In the genomic region with DNA sequence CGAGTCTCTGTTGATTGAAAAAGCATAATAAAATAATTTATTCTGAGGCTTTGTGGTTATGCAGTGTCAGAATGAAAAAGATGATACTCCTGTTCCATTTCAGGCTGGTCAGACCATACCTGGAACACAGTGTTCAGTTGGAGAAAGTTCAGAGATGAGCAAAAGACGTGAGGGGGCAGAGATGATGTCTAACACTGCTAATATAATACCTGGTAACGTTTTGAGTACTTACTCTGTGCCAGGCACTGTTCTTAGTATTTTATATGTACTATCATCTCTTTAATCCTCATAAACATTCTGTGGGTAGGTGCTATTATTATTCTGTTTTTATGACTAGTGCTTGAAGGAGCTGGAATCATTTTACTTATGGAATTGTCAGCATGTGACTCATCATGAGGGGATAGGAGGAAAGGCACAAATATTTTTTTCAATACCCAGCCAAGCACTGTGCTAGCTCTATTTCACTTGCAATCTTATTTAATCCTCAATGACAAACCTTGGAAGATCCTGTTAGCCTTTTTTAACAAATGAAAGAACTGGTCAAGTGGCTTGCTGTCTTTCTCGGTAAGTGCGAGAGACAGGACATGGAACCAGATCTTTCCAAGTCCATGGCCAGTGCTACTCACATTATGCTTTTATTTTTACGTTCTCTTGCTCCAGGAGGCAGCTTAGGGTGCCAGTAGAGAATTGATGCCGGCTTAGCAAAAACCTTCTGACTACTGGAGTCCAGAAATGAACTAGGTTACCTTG, we compare ENCODE assay signal across 8 cellular contexts. TPM values are rescaled to one million over a fixed set of nuclear protein-coding genes. Genes with fewer than 3 reads are reported as not detected.
DNase-seq lines count a peak whose midpoint lies in the region; ATAC-seq lines count a peak whose summit lies in the region.

No MANE protein-coding gene starts in this region.

- H3K27ac Mint-ChIP-seq in activated naive CD8-positive, alpha-beta T cell treated with anti-CD3 and anti-CD28 coated beads, Interleukin-2, amount 50 U/mL, for 24 hours = peak overlapping the region; percentile 97

- no peaks in the 10 kb centered on the region for H3K27me3 Mint-ChIP-seq in activated naive CD8-positive, alpha-beta T cell treated with anti-CD3 and anti-CD28 coated beads, Interleukin-2, amount 50 U/mL, for 24 hours

- peaks cover 13% of the 10 kb centered on the region for H3K9me3 Mint-ChIP-seq in activated naive CD8-positive, alpha-beta T cell treated with anti-CD3 and anti-CD28 coated beads, Interleukin-2, amount 50 U/mL, for 24 hours

- H3K36me3 Mint-ChIP-seq in activated naive CD8-positive, alpha-beta T cell treated with anti-CD3 and anti-CD28 coated beads, Interleukin-2, amount 50 U/mL, for 24 hours (ENCODE audit: low read depth) = peaks cover 26% of the 10 kb centered on the region

- peak; percentile 27 for DNase-seq in activated naive CD8-positive, alpha-beta T cell treated with anti-CD3 and anti-CD28 coated beads, Interleukin-2, amount 50 U/mL, for 24 hours
- DNase-seq in iris pigment epithelial cell (ENCODE audit: low read depth) (peak; percentile 92), DMS53 (lab: John Stamatoyannopoulos, UW) (no peak)
- no peak for DNase-seq in activated CD8-positive, alpha-beta memory T cell treated with anti-CD3 and anti-CD28 coated beads for 24 hours

- peak overlapping the region; percentile 72 for H3K27ac ChIP-seq in temporal lobe (ENCODE audit: low read depth, low read length)

- H3K4me3 Mint-ChIP-seq in activated naive CD8-positive, alpha-beta T cell treated with anti-CD3 and anti-CD28 coated beads, Interleukin-2, amount 50 U/mL, for 24 hours = peak overlapping the region; percentile 65

- peak; percentile 47 for ATAC-seq in GM18498 (IDR thresholded peaks at IDR 0.05; ENCODE audit: unreplicated experiment)
- peak; percentile 56 for ATAC-seq in HG03135 (IDR thresholded peaks at IDR 0.05; ENCODE audit: unreplicated experiment)
- peak; percentile 99 for ATAC-seq in activated naive CD8-positive, alpha-beta T cell treated with anti-CD3 and anti-CD28 coated beads, Interleukin-2, amount 50 U/mL, for 24 hours
- no peak for ATAC-seq in GM18873 (IDR thresholded peaks at IDR 0.05; ENCODE audit: low FRiP score, unreplicated experiment)

- H3K4me1 Mint-ChIP-seq in activated naive CD8-positive, alpha-beta T cell treated with anti-CD3 and anti-CD28 coated beads, Interleukin-2, amount 50 U/mL, for 24 hours = peaks cover 88% of the 10 kb centered on the region

RNA-seq across cellular contexts. Expression of a gene that starts 31.9 kb away (rescaled TPM):
- 43.5 TPM for total RNA-seq in temporal lobe

Comparison
In these comparisons a context has a peak if more than half of its experiments do, and no peak if none do; other contexts are left out.
1. DNase-seq: peak in activated naive CD8-positive, alpha-beta T cell treated with anti-CD3 and anti-CD28 coated beads, Interleukin-2, amount 50 U/mL, for 24 hours (single experiment) and iris pigment epithelial cell (single experiment); none in DMS53 (single experiment) and activated CD8-positive, alpha-beta memory T cell treated with anti-CD3 and anti-CD28 coated beads for 24 hours (single experiment).